Comparison of ENCODE assay signal across 13 cellular contexts in the genomic region with DNA sequence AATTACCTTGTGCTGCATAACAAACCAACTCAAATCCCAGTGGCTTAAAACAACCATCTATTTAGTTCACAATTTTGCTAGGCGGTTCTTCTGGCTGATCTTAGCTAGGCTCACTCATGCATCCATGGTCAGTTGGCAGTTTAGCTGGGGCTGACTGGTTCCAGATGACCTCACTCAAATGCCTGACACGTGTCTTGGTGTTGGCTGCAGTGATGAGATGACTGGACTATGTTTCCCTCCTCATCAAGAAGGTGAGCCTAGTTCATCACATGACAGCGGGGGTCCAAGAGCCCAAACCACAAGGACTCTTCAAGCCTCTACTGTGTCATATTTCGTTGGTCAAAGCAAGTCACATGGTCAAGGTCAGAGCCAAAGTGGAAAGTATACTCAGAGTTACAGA. TPM values are rescaled to one million over a fixed set of nuclear protein-coding genes. Genes with fewer than 3 reads are reported as not detected.
DNase-seq lines count a peak whose midpoint lies in the region; ATAC-seq and TF ChIP-seq lines count a peak whose summit lies in the region.
"Had no signal": no experiment of that assay in that cellular context is flagged by ENCODE, and none has a peak within 500 bp of the region (broad histone marks: within the 10 kb centered on the region; RNA-seq: fewer than 3 reads in every experiment).

No MANE protein-coding gene starts in this region.

- ATAC-seq in GM18502 (IDR thresholded peaks at IDR 0.05; ENCODE audit: poor library complexity, unreplicated experiment) = peak; percentile 53
- ATAC-seq in HG02571 (IDR thresholded peaks at IDR 0.05; ENCODE audit: unreplicated experiment) = peak; percentile 66
- ATAC-seq in right cardiac atrium = no peak

- no peaks in the 10 kb centered on the region for H3K27me3 ChIP-seq in right cardiac atrium (ENCODE audit: control insufficient read depth, insufficient read depth)
- H3K27me3 ChIP-seq: SJCRH30 had no signal

- no peak for TF ChIP-seq CTCF in GM20000 (IDR thresholded peaks at IDR 0.05; ENCODE audit: extremely low read depth, missing control alignments)

- DNase-seq in OCI-M1 (lab: John Stamatoyannopoulos, UW) = peak; percentile 14
- peak; percentile 66 for DNase-seq in kidney glomerular epithelial cell (lab: John Stamatoyannopoulos, UW)
- no peak for DNase-seq in GM20000 (ENCODE audit: low spot score)
- DNase-seq in NCI-H774 (lab: John Stamatoyannopoulos, UW) = no peak
- DNase-seq in right cardiac atrium = no peak
- DNase-seq in DMS153 (lab: John Stamatoyannopoulos, UW) = no peak
- DNase-seq: activated T-cell treated with anti-CD3 and anti-CD28 coated beads, Interleukin-2, amount 50 U/mL, for 48 hours; NCI-H526 treated with DMSO at 0.1 percent for 48 hours; stimulated activated CD4-positive, alpha-beta T cell treated with anti-CD3 and anti-CD28 coated beads, Interleukin-12 subunit alpha, Interleukin-12 subunit beta, amount 100 ng/mL, for 4 hours; stimulated activated CD8-positive, alpha-beta memory T cell treated with anti-CD3 and anti-CD28 coated beads, Interleukin-4, amount 100 ng/mL, for 48 hours had no signal

- H3K4me3 ChIP-seq in right cardiac atrium (ENCODE audit: low read length) = no peak overlapping the region
- H3K4me3 ChIP-seq: SJCRH30 had no signal

- 74% methylated on average over 4 of the region's 4 CpGs for WGBS in right cardiac atrium

- H3K27ac ChIP-seq in right cardiac atrium (ENCODE audit: low read length) = no peak overlapping the region
- H3K27ac ChIP-seq: SJCRH30 had no signal

- H3K4me1 ChIP-seq in right cardiac atrium (ENCODE audit: control insufficient read depth, insufficient read depth, low read length) = no peaks in the 10 kb centered on the region
- H3K4me1 ChIP-seq: SJCRH30 had no signal

- no peaks in the 10 kb centered on the region for H3K9me3 ChIP-seq in right cardiac atrium (ENCODE audit: control insufficient read depth, low read length)
- H3K9me3 ChIP-seq: SJCRH30 had no signal

- intact Hi-C loops in right cardiac atrium (cut with DNase I) = no loop called here

RNA-seq across cellular contexts. Expression of a gene that starts 42.7 kb away (rescaled TPM):
- 100 to 1,000 TPM; 120 to 168 (median 137) TPM for total RNA-seq in right cardiac atrium
- 42.3 TPM for polyA plus RNA-seq in right cardiac atrium

Comparison
In these comparisons a context has a peak if more than half of its experiments do, and no peak if none do; other contexts are left out.
1. ATAC-seq: peak in GM18502 (single experiment) and HG02571 (single experiment); none in right cardiac atrium (0 of 2).
2. DNase-seq: peak in OCI-M1 (single experiment) and kidney glomerular epithelial cell (single experiment); none in GM20000 (single experiment), NCI-H774 (single experiment), right cardiac atrium (0 of 3) and DMS153 (single experiment).